ENCODE assay signal across 8 cellular contexts in the genomic region with DNA sequence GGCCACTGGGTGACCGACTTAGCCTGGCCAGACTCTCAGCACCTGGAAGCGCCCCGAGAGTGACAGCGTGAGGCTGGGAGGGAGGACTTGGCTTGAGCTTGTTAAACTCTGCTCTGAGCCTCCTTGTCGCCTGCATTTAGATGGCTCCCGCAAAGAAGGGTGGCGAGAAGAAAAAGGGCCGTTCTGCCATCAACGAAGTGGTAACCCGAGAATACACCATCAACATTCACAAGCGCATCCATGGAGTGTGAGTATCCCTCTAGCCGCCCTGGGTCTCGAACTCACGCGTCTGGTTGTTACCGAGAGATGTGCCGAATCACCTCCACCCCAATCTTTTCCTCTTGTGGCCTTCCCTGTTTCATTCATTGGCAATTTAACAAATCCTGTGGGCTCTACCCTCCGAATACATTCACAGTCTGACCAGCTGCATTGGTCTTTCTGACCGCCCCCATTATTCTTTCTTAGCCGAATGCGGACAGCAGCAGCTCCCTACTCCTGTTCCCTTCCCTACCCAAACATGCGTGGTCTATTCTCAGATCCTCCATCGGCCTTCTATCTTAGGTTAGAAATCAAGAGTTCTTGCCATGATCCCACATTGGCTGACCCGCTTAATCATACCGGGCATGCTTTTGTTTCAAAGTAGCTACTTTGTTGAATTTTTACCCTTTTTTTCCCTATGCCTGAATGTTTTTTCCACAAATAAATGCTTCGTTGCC. TPM values are rescaled to one million over a fixed set of nuclear protein-coding genes. Genes with fewer than 3 reads are reported as not detected.
A peak's percentile ranks its signal among the peaks of the same experiment; 100 is the strongest.
DNase-seq lines count a peak whose midpoint lies in the region; ATAC-seq and TF ChIP-seq lines count a peak whose summit lies in the region.

No MANE protein-coding gene starts in this region.

- no peak for TF ChIP-seq RAD21 in SK-N-SH (IDR thresholded peaks at IDR 0.05; ENCODE audit: low read length)

- peaks cover 49% of the 10 kb centered on the region for H3K4me1 Mint-ChIP-seq in activated naive CD4-positive, alpha-beta T cell treated with anti-CD3 and anti-CD28 coated beads for 36 hours (ENCODE audit: low read depth)

- peak overlapping the region; percentile 99 for H3K4me3 Mint-ChIP-seq in activated naive CD4-positive, alpha-beta T cell treated with anti-CD3 and anti-CD28 coated beads for 36 hours

- no peaks in the 10 kb centered on the region for H3K27me3 ChIP-seq in SK-N-SH (ENCODE audit: insufficient read depth)
- no peaks in the 10 kb centered on the region for H3K27me3 ChIP-seq in osteoblast (ENCODE audit: insufficient read depth, low read length)

- DNase-seq in activated naive CD4-positive, alpha-beta T cell treated with anti-CD3 and anti-CD28 coated beads for 36 hours, result peak; percentile 35
- no peak for DNase-seq in activated naive CD4-positive, alpha-beta T cell treated with Interleukin-2 at 50 U/mL for 16 hours
- DNase-seq in SK-N-SH (peak; percentile 43), osteoblast (ENCODE audit: insufficient read length, low spot score, missing footprints) (no peak), COR-L47 (lab: John Stamatoyannopoulos, UW) (no peak), NCI-H2107 (lab: John Stamatoyannopoulos, UW) (no peak)

- H4K20me1 ChIP-seq in SK-N-SH (ENCODE audit: insufficient read depth) (peaks cover 35% of the 10 kb centered on the region), osteoblast (ENCODE audit: insufficient read depth, low read length) (peaks cover 36% of the 10 kb centered on the region)

- H3K4me3 ChIP-seq in SK-N-SH (ENCODE audit: low read depth in 2 of 2, low read length in 1 of 2) (peak overlapping the region; percentile 91 to 96), osteoblast (ENCODE audit: insufficient read depth, low read length) (peak overlapping the region; percentile 97)

- peak overlapping the region; percentile 98; the same call in 1 of the 2 replicates for H2AFZ ChIP-seq in SK-N-SH (ENCODE audit: low read depth)
- H2AFZ ChIP-seq in osteoblast (ENCODE audit: low read length), result peak overlapping the region; percentile 98

- under 1% methylated on average over 21 of the region's 26 CpGs for WGBS in SK-N-SH (ENCODE audit: low lambda C conversion rate)

- no peak for TF ChIP-seq EP300 in SK-N-SH (IDR thresholded peaks at IDR 0.05; ENCODE audit: borderline replicate concordance in 1 of 2, low read depth in 1 of 2, low read length in 1 of 2)

- no peaks in the 10 kb centered on the region for H3K9me3 Mint-ChIP-seq in activated naive CD4-positive, alpha-beta T cell treated with anti-CD3 and anti-CD28 coated beads for 36 hours

- H3K27ac ChIP-seq in SK-N-SH (ENCODE audit: low read depth in 2 of 2, low read length in 1 of 2) (peak overlapping the region; percentile 81 to 90), osteoblast (ENCODE audit: low read depth, low read length) (peak overlapping the region; percentile 93)

- TF ChIP-seq CTCF in SK-N-SH (IDR thresholded peaks at IDR 0.05), result no peak
- TF ChIP-seq CTCF in osteoblast (IDR thresholded peaks at IDR 0.05; ENCODE audit: extremely low read depth, low read depth, low read length), result no peak

- peaks cover 46 to 49% of the 10 kb centered on the region in 2 experiments for H3K36me3 ChIP-seq in SK-N-SH (replicated peaks in 1 of 2; ENCODE audit: control insufficient read depth in 1 of 2, insufficient read depth in 2 of 2, low read length in 1 of 2)
- H3K36me3 ChIP-seq in osteoblast (ENCODE audit: insufficient read depth, low read length), result peaks cover 50% of the 10 kb centered on the region

- ATAC-seq in esophagus mucosa (peak; percentile 4), GM21723 (IDR thresholded peaks at IDR 0.05; ENCODE audit: unreplicated experiment) (no peak)

- peak overlapping the region; percentile 98 for H3K9ac ChIP-seq in SK-N-SH

- peaks cover 49% of the 10 kb centered on the region for H3K36me3 Mint-ChIP-seq in activated naive CD4-positive, alpha-beta T cell treated with anti-CD3 and anti-CD28 coated beads for 36 hours (ENCODE audit: low read depth)

- peak overlapping the region; percentile 94 for H3K27ac Mint-ChIP-seq in activated naive CD4-positive, alpha-beta T cell treated with anti-CD3 and anti-CD28 coated beads for 36 hours

- CTCF ChIA-PET in activated naive CD4-positive, alpha-beta T cell treated with anti-CD3 and anti-CD28 coated beads for 36 hours (lab: Charles Lee), result interaction anchor here (0.6 to 3.1 kb wide), 5 partner anchors 10 to 203 kb away, joined by 3 to 12 read pairs (median 3); no protein-coding TSS in a partner anchor
- CTCF ChIA-PET in SK-N-SH (lab: Yijun Ruan, JAX), result interaction anchor here (0.8 to 10.3 kb wide), 10 partner anchors 10 to 395 kb away, joined by 3 to 57 read pairs (median 3); partner anchors contain the start of genes CNOT11 and TBC1D8

- H3K27me3 Mint-ChIP-seq in activated naive CD4-positive, alpha-beta T cell treated with anti-CD3 and anti-CD28 coated beads for 36 hours (ENCODE audit: low read depth), result no peaks in the 10 kb centered on the region

- POLR2A ChIA-PET in SK-N-SH (lab: Yijun Ruan, JAX), result interaction anchor here (1.0 to 2.3 kb wide), 4 partner anchors 10 to 440 kb away, joined by 3 to 16 read pairs (median 5); partner anchors contain the start of genes CNOT11 and PDCL3

- H3K9me2 ChIP-seq in SK-N-SH, result no peaks in the 10 kb centered on the region

- peaks cover 35% of the 10 kb centered on the region for H3K79me2 ChIP-seq in SK-N-SH (ENCODE audit: insufficient read depth)
- H3K79me2 ChIP-seq in osteoblast (ENCODE audit: insufficient read depth, low read length), result peaks cover 36% of the 10 kb centered on the region

- H3K9me3 ChIP-seq in SK-N-SH, result no peaks in the 10 kb centered on the region
- H3K9me3 ChIP-seq in osteoblast (ENCODE audit: low read depth, low read length), result no peaks in the 10 kb centered on the region

- peaks cover 43% of the 10 kb centered on the region for H3F3A ChIP-seq in SK-N-SH (replicated peaks; ENCODE audit: insufficient read depth)

- peak overlapping the region; percentile 84 for H3K4me2 ChIP-seq in SK-N-SH
- peak overlapping the region; percentile 96 for H3K4me2 ChIP-seq in osteoblast (ENCODE audit: insufficient read depth, low read length)

- H3K4me1 ChIP-seq in SK-N-SH (ENCODE audit: control insufficient read depth in 1 of 2, insufficient read depth in 2 of 2, low read depth in 1 of 2, low read length in 1 of 2), result peaks cover 11 to 24% of the 10 kb centered on the region in 2 experiments
- peaks cover 30% of the 10 kb centered on the region for H3K4me1 ChIP-seq in osteoblast (ENCODE audit: insufficient read depth, low read length)

- intact Hi-C loops in activated naive CD4-positive, alpha-beta T cell treated with anti-CD3 and anti-CD28 coated beads for 36 hours (cut with micrococcal nuclease), result loop anchor here (1.0 to 5.0 kb wide), 5 partner anchors 149 to 440 kb away; partner anchors contain the start of genes CNOT11, PDCL3 and TBC1D8

TF ChIP-seq in SK-N-SH, 30 proteins besides CTCF, POLR2A, EP300 and RAD21:
- TF ChIP-seq RFX5 (IDR thresholded peaks at IDR 0.05; ENCODE audit: low read length) (no peak), YY1 (IDR thresholded peaks at IDR 0.05; ENCODE audit: low read depth) (no peak), GATA2 (CRISPR knock-in tag; IDR thresholded peaks at IDR 0.05) (no peak), MXI1 (IDR thresholded peaks at IDR 0.05; ENCODE audit: low read depth, low read length) (0 out of 2 replicates have a peak, but pooled peaks have one; percentile 20)

RNA-seq across cellular contexts. Expression of gene RPL31, which starts 0.6 kb away (rescaled TPM):
- 1,000 to 10,000 TPM; 2,225 to 2,255 TPM for total RNA-seq in activated naive CD4-positive, alpha-beta T cell treated with anti-CD3 and anti-CD28 coated beads for 36 hours
- 4,215 and 4,488 TPM in 2 replicates for polyA plus RNA-seq in SK-N-SH (2012; rRNA removed)
- 6,617 and 9,342 TPM in 2 replicates for polyA plus RNA-seq in SK-N-SH (2012; cell fraction: cytosol; rRNA removed)
- polyA plus RNA-seq in SK-N-SH (2012; cell fraction: nucleus; rRNA removed), result 1,034 and 1,501 TPM in 2 replicates
- total RNA-seq in esophagus mucosa, result 1,141 TPM
- 760 and 907 TPM in 2 replicates for total RNA-seq in osteoblast

Comparison
In these comparisons a context has a peak if more than half of its experiments do, and no peak if none do; other contexts are left out.
1. DNase-seq: peak in activated naive CD4-positive, alpha-beta T cell treated with anti-CD3 and anti-CD28 coated beads for 36 hours (single experiment) and SK-N-SH (single experiment); none in activated naive CD4-positive, alpha-beta T cell treated with Interleukin-2 at 50 U/mL for 16 hours (single experiment), osteoblast (single experiment), COR-L47 (single experiment) and NCI-H2107 (single experiment).